In the genomic region with DNA sequence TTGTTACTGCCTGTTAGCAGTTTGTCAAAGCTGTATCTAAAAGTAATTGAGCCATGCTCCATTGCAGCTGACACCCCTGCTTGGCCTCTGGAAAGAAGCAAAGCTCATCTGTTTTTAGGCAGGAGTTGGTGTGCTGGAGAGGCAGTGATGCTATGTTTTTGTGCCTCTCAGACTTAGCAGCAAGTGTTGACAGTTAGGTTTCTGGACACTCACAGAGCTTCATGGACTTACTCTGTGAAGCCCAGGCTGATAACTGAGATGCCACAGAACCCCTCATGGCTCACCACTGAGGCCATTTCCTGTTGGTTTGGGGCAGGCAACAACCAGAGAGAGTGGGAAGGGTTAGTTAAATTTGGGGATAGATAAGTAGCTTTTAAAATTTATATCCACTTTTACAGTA, we compare ENCODE assay signal across 16 cellular contexts. TPM values are rescaled to one million over a fixed set of nuclear protein-coding genes. Genes with fewer than 3 reads are reported as not detected.
DNase-seq lines count a peak whose midpoint lies in the region; ATAC-seq, FAIRE-seq and TF ChIP-seq lines count a peak whose summit lies in the region.
"Had no signal": no experiment of that assay in that cellular context is flagged by ENCODE, and none has a peak within 500 bp of the region (broad histone marks: within the 10 kb centered on the region; RNA-seq: fewer than 3 reads in every experiment).

No MANE protein-coding gene starts in this region.

- H3K9me3 Mint-ChIP-seq in endodermal cell, result no peaks in the 10 kb centered on the region
- H3K9me3 Mint-ChIP-seq: CD4-positive, CD25-positive, alpha-beta regulatory T cell had no signal

- no peaks in the 10 kb centered on the region for H3K27me3 Mint-ChIP-seq in endodermal cell (ENCODE audit: insufficient read depth)
- H3K27me3 Mint-ChIP-seq: CD4-positive, CD25-positive, alpha-beta regulatory T cell had no signal

- H3K18ac ChIP-seq in mesendoderm (ENCODE audit: low read length), result no peak overlapping the region

- no peak overlapping the region for H2BK5ac ChIP-seq in mesendoderm (ENCODE audit: low read length)

- H3K36me3 Mint-ChIP-seq in endodermal cell (ENCODE audit: low read depth), result peaks cover 66% of the 10 kb centered on the region

- no peak overlapping the region for H3K4ac ChIP-seq in mesendoderm (ENCODE audit: low read depth, low read length)

- H3K27me3 ChIP-seq in left ventricle myocardium inferior (ENCODE audit: low read depth) (no peaks in the 10 kb centered on the region), endodermal cell (ENCODE audit: control insufficient read depth, insufficient read depth, low read length, poor library complexity, severe bottlenecking) (no peaks in the 10 kb centered on the region), mesendoderm (ENCODE audit: insufficient read depth, low read length, poor library complexity) (no peaks in the 10 kb centered on the region)

- H3K56ac ChIP-seq in mesendoderm (ENCODE audit: low read length), result no peak overlapping the region

- H4K8ac ChIP-seq in mesendoderm (ENCODE audit: low read depth, low read length), result no peak overlapping the region

- no peak overlapping the region for H3K27ac ChIP-seq in left ventricle myocardium inferior (replicated peaks)
- no peak overlapping the region for H3K27ac ChIP-seq in endodermal cell (ENCODE audit: low read depth, low read length)
- H3K27ac ChIP-seq in mesendoderm (ENCODE audit: low read depth, low read length), result no peak overlapping the region
- H3K27ac ChIP-seq: GM23248, HL-60 had no signal

- TF ChIP-seq POLR2A in NB4 (IDR thresholded peaks at IDR 0.05; ENCODE audit: extremely low read depth, insufficient read length), result no peak

- H2BK120ac ChIP-seq in mesendoderm (ENCODE audit: low read depth, low read length), result no peak overlapping the region

- no peak for FAIRE-seq in urothelium cell line (lab: Jason Lieb, UNC)
- FAIRE-seq: GM12892 had no signal

- H3K4me1 ChIP-seq in left ventricle myocardium inferior (peaks cover 14% of the 10 kb centered on the region), endodermal cell (ENCODE audit: control insufficient read depth, insufficient read depth, low read length) (no peaks in the 10 kb centered on the region), mesendoderm (ENCODE audit: control insufficient read depth, low read depth, low read length) (no peaks in the 10 kb centered on the region)

- no peak overlapping the region for H3K4me2 ChIP-seq in mesendoderm (ENCODE audit: low read length)

- H3K79me1 ChIP-seq in mesendoderm (ENCODE audit: low read length), result no peaks in the 10 kb centered on the region

- DNase-seq in Right ventricle myocardium inferior (ENCODE audit: missing footprints) (no peak), left ventricle myocardium inferior (no peak), NB4 (ENCODE audit: low read depth) (peak; percentile 4), endodermal cell (no peak), mesendoderm (peak; percentile 14), OCI-M2 (lab: John Stamatoyannopoulos, UW; ENCODE audit: unreplicated experiment) (no peak), urothelium cell line (ENCODE audit: low spot score) (no peak)
- DNase-seq: AML-193; CD4-positive, CD25-positive, alpha-beta regulatory T cell; DMS53; GM23248; NCI-H1048; NCI-H69 had no signal

- peak overlapping the region; percentile 59 for H3K27ac Mint-ChIP-seq in endodermal cell

- H3K9ac ChIP-seq in endodermal cell (ENCODE audit: extremely low read depth, low read length, poor library complexity, severe bottlenecking) (no peak overlapping the region), mesendoderm (ENCODE audit: low read length) (no peak overlapping the region)
- H3K9ac ChIP-seq: GM23248 had no signal

- no peak overlapping the region for H4K5ac ChIP-seq in mesendoderm (ENCODE audit: low read length)

- TF ChIP-seq CTCF in left ventricle myocardium inferior (IDR thresholded peaks at IDR 0.05; ENCODE audit: borderline replicate concordance) (no peak), NB4 (IDR thresholded peaks at IDR 0.05; ENCODE audit: low read depth, low read length) (no peak), endodermal cell (conservative IDR thresholded peaks at IDR 0.05) (no peak)

- H3K4me1 Mint-ChIP-seq in endodermal cell, result no peaks in the 10 kb centered on the region

- H3K79me2 ChIP-seq in mesendoderm (ENCODE audit: control insufficient read depth, insufficient read depth, low read length), result no peaks in the 10 kb centered on the region

- no peak overlapping the region for H3K23ac ChIP-seq in mesendoderm (ENCODE audit: low read length)

- peaks cover 65% of the 10 kb centered on the region for H3K36me3 ChIP-seq in left ventricle myocardium inferior
- H3K36me3 ChIP-seq in endodermal cell (ENCODE audit: control insufficient read depth, insufficient read depth, low read length), result peaks cover 82% of the 10 kb centered on the region
- H3K36me3 ChIP-seq in mesendoderm (ENCODE audit: control insufficient read depth, insufficient read depth, low read length), result no peaks in the 10 kb centered on the region

- H3K9me3 ChIP-seq in left ventricle myocardium inferior (replicated peaks), result no peaks in the 10 kb centered on the region
- no peaks in the 10 kb centered on the region for H3K9me3 ChIP-seq in endodermal cell (ENCODE audit: control insufficient read depth, low read length)

- H3K4me3 ChIP-seq in left ventricle myocardium inferior (no peak overlapping the region), NB4 (ENCODE audit: low read depth, low read length) (no peak overlapping the region), endodermal cell (ENCODE audit: low read length) (no peak overlapping the region), mesendoderm (ENCODE audit: low read length) (no peak overlapping the region)
- H3K4me3 ChIP-seq: GM23248 had no signal

- peak; percentile 92 for ATAC-seq in Right ventricle myocardium inferior
- no peak for ATAC-seq in HG03442 (IDR thresholded peaks at IDR 0.05; ENCODE audit: unreplicated experiment)

- H2BK15ac ChIP-seq in mesendoderm (replicated peaks; ENCODE audit: low read depth), result no peak overlapping the region

- no peak overlapping the region for H2AK5ac ChIP-seq in mesendoderm (ENCODE audit: low read length)

- intact Hi-C loops in Right ventricle myocardium inferior (cut with DNase I) (no loop called here), left ventricle myocardium inferior (cut with micrococcal nuclease) (no loop called here)

- H3K4me3 Mint-ChIP-seq in endodermal cell, result no peak overlapping the region
- H3K4me3 Mint-ChIP-seq: CD4-positive, CD25-positive, alpha-beta regulatory T cell had no signal

RNA-seq across cellular contexts. Expression of a gene that starts 59.8 kb away (rescaled TPM):
- total RNA-seq in Right ventricle myocardium inferior, result 10.4 TPM
- 11.7 TPM for total RNA-seq in left ventricle myocardium inferior
- total RNA-seq in endodermal cell, result 10 to 100 TPM; 46.2 to 54.3 TPM
- 50.1 TPM for polyA plus RNA-seq in endodermal cell (2013, experiment 1 of 2)
- 47.2 TPM for polyA plus RNA-seq in endodermal cell (2013, experiment 2 of 2)
- polyA plus RNA-seq in mesendoderm (2013, experiment 1 of 2), result 17.1 TPM
- polyA plus RNA-seq in mesendoderm (2013, experiment 2 of 2), result 16.9 TPM

Comparison
In these comparisons a context has a peak if more than half of its experiments do, and no peak if none do; other contexts are left out.
1. DNase-seq: peak in NB4 (single experiment) and mesendoderm (single experiment); none in Right ventricle myocardium inferior (single experiment), left ventricle myocardium inferior (single experiment), endodermal cell (single experiment), OCI-M2 (single experiment) and urothelium cell line (single experiment).